Comparison of ENCODE assay signal across 8 cellular contexts in genomic region chr1:8889925-8890785, GRCh38. TPM values are rescaled to one million over a fixed set of nuclear protein-coding genes. Genes with fewer than 3 reads are reported as not detected.
DNase-seq lines count a peak whose midpoint lies in the region; ATAC-seq and TF ChIP-seq lines count a peak whose summit lies in the region.

No MANE protein-coding gene starts in this region.

- no peak for ATAC-seq in GM19351 (IDR thresholded peaks at IDR 0.05; ENCODE audit: unreplicated experiment)
- no peak for ATAC-seq in activated T-helper 17 cell treated with anti-CD3 and anti-CD28 coated beads, Interleukin-2, amount 50 U/mL, for 72 hours (replicated peaks)

- H3K4me1 ChIP-seq in BE2C (no peaks in the 10 kb centered on the region), muscle layer of colon (ENCODE audit: insufficient read depth, low read length) (no peaks in the 10 kb centered on the region)

- H3K27me3 ChIP-seq in BE2C (no peaks in the 10 kb centered on the region), dorsolateral prefrontal cortex (no peaks in the 10 kb centered on the region), muscle layer of colon (ENCODE audit: control insufficient read depth in 1 of 2, insufficient read depth in 2 of 2, low read length in 2 of 2) (no peaks in the 10 kb centered on the region)

- no peaks in the 10 kb centered on the region for H3K36me3 Mint-ChIP-seq in activated T-helper 17 cell treated with anti-CD3 and anti-CD28 coated beads, Interleukin-2, amount 50 U/mL, for 72 hours (ENCODE audit: low read depth)

- intact Hi-C loops in dorsolateral prefrontal cortex (cut with DNase I) = no loop called here

- H3K9me3 ChIP-seq in BE2C = no peaks in the 10 kb centered on the region
- H3K9me3 ChIP-seq in muscle layer of colon (ENCODE audit: low read length) = no peaks in the 10 kb centered on the region

- CTCF ChIA-PET in HEK293T (lab: Yijun Ruan, JAX) = no interaction called here

- POLR2A ChIA-PET in HEK293T (lab: Yijun Ruan, JAX) = no interaction called here

- TF ChIP-seq CTCF in BE2C (IDR thresholded peaks at IDR 0.05; ENCODE audit: low read depth, low read length) (no peak), dorsolateral prefrontal cortex (IDR thresholded peaks at IDR 0.05 in 54 of 56, conservative IDR thresholded peaks at IDR 0.05 in 2 of 56; ENCODE audit: low read depth in 1 of 56, partially characterized antibody in 56 of 56) (peak in 1 of 56 donors; percentile 16)

- no peaks in the 10 kb centered on the region for H3K4me1 Mint-ChIP-seq in activated T-helper 17 cell treated with anti-CD3 and anti-CD28 coated beads, Interleukin-2, amount 50 U/mL, for 72 hours

- H3K4me3 Mint-ChIP-seq in activated T-helper 17 cell treated with anti-CD3 and anti-CD28 coated beads, Interleukin-2, amount 50 U/mL, for 72 hours = no peak overlapping the region

- peak overlapping the region in 47 of 59 donors; percentile 5 to 89 (median 70) for H3K27ac ChIP-seq in dorsolateral prefrontal cortex
- peak overlapping the region; percentile 58 for H3K27ac ChIP-seq in muscle layer of colon (ENCODE audit: low read depth, low read length)

- H3K9ac ChIP-seq in muscle layer of colon (ENCODE audit: low read length) = no peak overlapping the region

- no peak overlapping the region for H3K4me3 ChIP-seq in BE2C (ENCODE audit: low read depth, low read length)
- H3K4me3 ChIP-seq in dorsolateral prefrontal cortex = peak overlapping the region in 27 of 59 donors; percentile 1 to 55 (median 19)
- H3K4me3 ChIP-seq in muscle layer of colon (ENCODE audit: low read depth in 1 of 2, low read length in 2 of 2) = no peak overlapping the region

- DNase-seq in BE2C = peak; percentile 76
- DNase-seq in NCI-H69 (lab: John Stamatoyannopoulos, UW) = peak; percentile 16
- peak; percentile 46 to 84 (median 72) for DNase-seq in dorsolateral prefrontal cortex
- DNase-seq in HEK293T (ENCODE audit: extremely low spot score) = no peak
- DNase-seq in iPS-NIHi7 (ENCODE audit: extremely low spot score) = no peak

- H3K27ac Mint-ChIP-seq in activated T-helper 17 cell treated with anti-CD3 and anti-CD28 coated beads, Interleukin-2, amount 50 U/mL, for 72 hours = no peak overlapping the region

- H3K36me3 ChIP-seq in BE2C (no peaks in the 10 kb centered on the region), muscle layer of colon (ENCODE audit: insufficient read depth, low read length) (no peaks in the 10 kb centered on the region)

- no peaks in the 10 kb centered on the region for H3K27me3 Mint-ChIP-seq in activated T-helper 17 cell treated with anti-CD3 and anti-CD28 coated beads, Interleukin-2, amount 50 U/mL, for 72 hours

- H3K9me3 Mint-ChIP-seq in activated T-helper 17 cell treated with anti-CD3 and anti-CD28 coated beads, Interleukin-2, amount 50 U/mL, for 72 hours = no peaks in the 10 kb centered on the region

TF ChIP-seq in HEK293T, 16 proteins besides CTCF, POLR2A, EP300 and RAD21:
- TF ChIP-seq SUZ12 (IDR thresholded peaks at IDR 0.05) (no peak), FOXA1 (IDR thresholded peaks at IDR 0.05) (no peak), LEF1 (IDR thresholded peaks at IDR 0.05; ENCODE audit: borderline replicate concordance) (no peak), PKNOX1 (IDR thresholded peaks at IDR 0.05) (no peak)

RNA-seq across cellular contexts. Expression of gene ENO1, which starts 11.7 kb away (rescaled TPM):
- polyA plus RNA-seq in BE2C (2012; ENCODE audit: insufficient read depth, insufficient read length, low read depth) = 1,103 TPM
- 100 to 1,000 TPM; 469 to 938 (median 635) TPM for total RNA-seq in dorsolateral prefrontal cortex
- total RNA-seq in activated T-helper 17 cell treated with anti-CD3 and anti-CD28 coated beads, Interleukin-2, amount 50 U/mL, for 72 hours = 1,000 to 10,000 TPM; 3,460 to 3,623 TPM

RNA-seq across cellular contexts. Expression of gene CA6, which starts 55.5 kb away (rescaled TPM):
- not detected for polyA plus RNA-seq in BE2C (2012; ENCODE audit: insufficient read depth, insufficient read length, low read depth)
- total RNA-seq in dorsolateral prefrontal cortex = under 1 TPM in 1 of 120 experiments, not detected in 119; 0.65 TPM
- 1 to 10 TPM in 1 of 2 donors, under 1 TPM in 1; 0.78 to 2.2 TPM for total RNA-seq in activated T-helper 17 cell treated with anti-CD3 and anti-CD28 coated beads, Interleukin-2, amount 50 U/mL, for 72 hours

Comparison
In these comparisons a context has a peak if more than half of its experiments do, and no peak if none do; other contexts are left out.
1. DNase-seq: peak in BE2C (single experiment), NCI-H69 (single experiment) and dorsolateral prefrontal cortex (10 of 10); none in HEK293T (single experiment) and iPS-NIHi7 (single experiment).